ENCODE assay signal across 1 cellular context in genomic region chr17:58702708-58703107, GRCh38.
TF ChIP-seq lines count a peak whose summit lies in the region.

No MANE protein-coding gene starts in this region.

TF ChIP-seq in IMR-90, 13 proteins besides CTCF, POLR2A, EP300 and RAD21:
- TF ChIP-seq CEBPB (IDR thresholded peaks at IDR 0.05; ENCODE audit: low read depth, low read length) (no peak), MAZ (IDR thresholded peaks at IDR 0.05; ENCODE audit: borderline replicate concordance, low read depth, low read length) (no peak), RFX5 (IDR thresholded peaks at IDR 0.05; ENCODE audit: low read depth, low read length) (no peak), USF2 (IDR thresholded peaks at IDR 0.05; ENCODE audit: low read depth, low read length) (no peak), RCOR1 (IDR thresholded peaks at IDR 0.05; ENCODE audit: insufficient replicate concordance, low read length) (no peak), MAFK (IDR thresholded peaks at IDR 0.05; ENCODE audit: low read depth, low read length) (no peak), ELK1 (IDR thresholded peaks at IDR 0.05; ENCODE audit: borderline replicate concordance, low read depth, low read length) (no peak)
